ENCODE assay signal across 8 cellular contexts in the genomic region with DNA sequence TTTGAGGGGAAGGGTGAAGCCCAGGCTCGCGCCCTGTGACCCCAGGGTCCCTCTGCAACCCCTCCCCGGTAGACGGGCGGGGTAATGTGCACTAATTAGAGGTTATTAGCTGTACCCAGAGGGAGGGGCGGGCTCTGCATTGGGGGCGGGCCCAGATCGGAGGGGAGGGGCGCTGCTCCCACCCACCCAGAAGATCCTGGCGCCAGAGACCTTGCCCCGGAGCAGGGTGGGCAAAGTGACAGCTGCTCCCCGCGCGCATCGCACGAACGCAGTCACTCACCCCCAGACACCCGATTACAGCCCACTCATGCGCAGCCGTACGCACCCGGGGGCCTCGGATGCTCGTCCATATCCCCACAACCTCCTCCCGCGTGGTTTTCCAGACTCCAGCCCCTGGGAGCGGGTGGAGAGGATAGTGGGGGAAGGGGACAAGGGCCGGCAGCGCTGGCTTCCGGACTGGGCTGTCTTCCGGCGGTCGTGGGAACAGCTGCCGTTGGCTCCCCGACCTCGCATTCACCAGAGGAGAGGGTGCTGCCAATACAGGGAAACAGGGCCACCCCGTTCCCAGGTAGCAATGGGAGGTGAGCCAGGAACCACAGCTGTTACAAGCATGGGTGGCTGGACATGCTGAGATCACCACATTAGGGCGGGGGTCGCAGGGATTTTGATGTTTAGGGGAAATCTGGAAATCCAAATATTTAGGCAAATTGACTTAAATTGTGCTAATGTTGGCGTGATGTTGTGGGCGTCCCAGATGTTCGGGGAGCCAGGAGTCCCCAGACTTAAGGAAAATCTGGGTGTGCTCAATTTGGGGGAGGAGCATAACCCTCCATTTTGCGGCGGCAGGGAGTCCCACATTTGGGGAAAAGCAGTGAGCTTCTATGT. TPM values are rescaled to one million over a fixed set of nuclear protein-coding genes. Genes with fewer than 3 reads are reported as not detected.
DNase-seq lines count a peak whose midpoint lies in the region; ATAC-seq and TF ChIP-seq lines count a peak whose summit lies in the region.

No MANE protein-coding gene starts in this region.

- H4K20me1 ChIP-seq in SU-DHL-6 (ENCODE audit: low read depth, low read length), result no peaks in the 10 kb centered on the region

- no peak overlapping the region for H3K27ac ChIP-seq in SU-DHL-6 (ENCODE audit: low read depth, low read length)

- no peaks in the 10 kb centered on the region for H3K27me3 ChIP-seq in SU-DHL-6 (ENCODE audit: low read length)

- no peaks in the 10 kb centered on the region for H3K36me3 ChIP-seq in SU-DHL-6 (ENCODE audit: low read length)

- peak overlapping the region; percentile 70 for H2AFZ ChIP-seq in SU-DHL-6 (ENCODE audit: low read depth, low read length, severe bottlenecking)

- H3K9me3 ChIP-seq in SU-DHL-6 (ENCODE audit: insufficient read depth, low read length), result no peaks in the 10 kb centered on the region

- TF ChIP-seq CTCF in LNCaP clone FGC (IDR thresholded peaks at IDR 0.05; ENCODE audit: control insufficient read depth, extremely low read depth, insufficient read depth) (no peak), SU-DHL-6 (IDR thresholded peaks at IDR 0.05; ENCODE audit: insufficient read depth, low read length, poor library complexity, severe bottlenecking) (no peak), choroid plexus epithelial cell (conservative IDR thresholded peaks at IDR 0.05; ENCODE audit: low read depth, low read length) (no peak)

- H3K9ac ChIP-seq in SU-DHL-6 (ENCODE audit: low read length), result peak overlapping the region; percentile 39; the same call in 1 of the 2 replicates

- intact Hi-C loops in left colon (cut with DNase I, micrococcal nuclease), result no loop called here

- ATAC-seq in left colon, result peak; percentile 27
- ATAC-seq in GM18498 (IDR thresholded peaks at IDR 0.05; ENCODE audit: unreplicated experiment), result no peak
- no peak for ATAC-seq in HG03521 (IDR thresholded peaks at IDR 0.05; ENCODE audit: unreplicated experiment)

- DNase-seq in ELR (ENCODE audit: low read depth) (peak; percentile 79), LNCaP clone FGC (ENCODE audit: low read depth) (no peak), choroid plexus epithelial cell (ENCODE audit: low read depth) (peak; percentile 87), left colon (peak; percentile 77 to 83)
- peak; percentile 47 for DNase-seq in stimulated activated CD4-positive, alpha-beta T cell treated with anti-CD3 and anti-CD28 coated beads, Interleukin-4, amount 100 ng/mL, for 1 hour

- H3F3A ChIP-seq in SU-DHL-6 (ENCODE audit: insufficient read depth), result no peaks in the 10 kb centered on the region

- no peaks in the 10 kb centered on the region for H3K9me2 ChIP-seq in SU-DHL-6 (replicated peaks; ENCODE audit: insufficient read depth, low read length)

- H3K4me3 ChIP-seq in LNCaP clone FGC (ENCODE audit: low read depth, low read length) (peak overlapping the region; percentile 50), SU-DHL-6 (ENCODE audit: insufficient read depth, low read length, poor library complexity, severe bottlenecking) (peak overlapping the region; percentile 9), choroid plexus epithelial cell (ENCODE audit: low read depth, low read length) (peak overlapping the region; percentile 70)

- no peaks in the 10 kb centered on the region for H3K79me2 ChIP-seq in SU-DHL-6 (ENCODE audit: insufficient read depth, low read length)

- peak overlapping the region; percentile 53 for H3K4me2 ChIP-seq in SU-DHL-6 (ENCODE audit: low read depth, low read length, poor library complexity, severe bottlenecking)

RNA-seq across cellular contexts. Expression of a gene that starts 2.9 kb away (rescaled TPM):
- 10 to 100 TPM; 58.3 to 83.1 TPM for total RNA-seq in left colon

RNA-seq across cellular contexts. Expression of a gene that starts 13.0 kb away (rescaled TPM):
- total RNA-seq in left colon, result 100 to 1,000 TPM; 169 to 314 TPM

RNA-seq across cellular contexts. Expression of a gene that starts 23.3 kb away (rescaled TPM):
- 100 to 1,000 TPM; 249 to 298 TPM for total RNA-seq in left colon

RNA-seq across cellular contexts. Expression of a gene that starts 23.6 kb away (rescaled TPM):
- total RNA-seq in left colon, result 1 to 10 TPM; 3.2 to 4.4 TPM

RNA-seq across cellular contexts. Expression of a gene that starts 26.7 kb away (rescaled TPM):
- 100 to 1,000 TPM; 139 to 207 TPM for total RNA-seq in left colon

Comparison
In these comparisons a context has a peak if more than half of its experiments do, and no peak if none do; other contexts are left out.
1. H3K4me3 ChIP-seq: peak in every context shown above with its lines; median percentile 70 in choroid plexus epithelial cell; 50 in LNCaP clone FGC; 9 in SU-DHL-6.